Comparison of ENCODE assay signal across 10 cellular contexts in the genomic region with DNA sequence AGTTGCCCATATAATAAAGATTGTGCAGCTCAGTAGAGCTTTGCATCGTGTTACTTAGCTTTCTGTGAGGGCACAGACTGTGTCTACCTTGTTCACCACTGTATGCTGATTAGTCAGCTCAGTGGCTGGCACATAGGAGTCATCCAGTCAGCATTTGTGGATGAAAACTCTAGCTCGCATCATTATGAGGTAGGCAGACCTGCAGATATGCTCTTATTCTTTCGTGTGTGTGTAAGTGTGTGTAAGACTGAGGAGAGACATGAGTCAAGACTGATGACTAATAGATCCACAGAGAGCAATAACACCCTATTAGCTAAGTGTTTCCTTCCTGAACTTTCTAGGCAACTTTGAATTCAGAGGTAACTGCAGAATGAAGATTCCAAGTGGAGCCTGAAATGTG.
DNase-seq lines count a peak whose midpoint lies in the region; ATAC-seq and TF ChIP-seq lines count a peak whose summit lies in the region.
"Had no signal": no experiment of that assay in that cellular context is flagged by ENCODE, and none has a peak within 500 bp of the region (broad histone marks: within the 10 kb centered on the region; RNA-seq: fewer than 3 reads in every experiment).

No MANE protein-coding gene starts in this region.

- peak overlapping the region; percentile 94 for H3K27ac Mint-ChIP-seq in activated T-cell treated with anti-CD3 and anti-CD28 coated beads, Interleukin-2, amount 50 U/mL, for 24 hours
- H3K27ac Mint-ChIP-seq in stimulated activated effector memory CD8-positive, alpha-beta T cell treated with anti-CD3 and anti-CD28 coated beads, Interleukin-12 subunit alpha, Interleukin-12 subunit beta, amount 100 ng/mL, for 72 hours = peak overlapping the region; percentile 21

- no peaks in the 10 kb centered on the region for H3K27me3 Mint-ChIP-seq in activated T-cell treated with anti-CD3 and anti-CD28 coated beads, Interleukin-2, amount 50 U/mL, for 24 hours

- peak overlapping the region; percentile 17 for H3K4me3 Mint-ChIP-seq in activated T-cell treated with anti-CD3 and anti-CD28 coated beads, Interleukin-2, amount 50 U/mL, for 24 hours
- no peak overlapping the region for H3K4me3 Mint-ChIP-seq in stimulated activated effector memory CD8-positive, alpha-beta T cell treated with anti-CD3 and anti-CD28 coated beads, Interleukin-12 subunit alpha, Interleukin-12 subunit beta, amount 100 ng/mL, for 72 hours

- H3K4me1 Mint-ChIP-seq in activated T-cell treated with anti-CD3 and anti-CD28 coated beads, Interleukin-2, amount 50 U/mL, for 24 hours (ENCODE audit: low read depth) = peaks cover 55% of the 10 kb centered on the region
- H3K4me1 Mint-ChIP-seq in stimulated activated effector memory CD8-positive, alpha-beta T cell treated with anti-CD3 and anti-CD28 coated beads, Interleukin-12 subunit alpha, Interleukin-12 subunit beta, amount 100 ng/mL, for 72 hours = peaks cover 18% of the 10 kb centered on the region

- H3K4me3 ChIP-seq in fibroblast of pulmonary artery (replicated peaks; ENCODE audit: low read depth, low read length) = no peak overlapping the region
- H3K4me3 ChIP-seq: BLaER1 treated with 17β-estradiol and CSF1 and Interleukin-3, amounts not matched to agents 10 nM and 100 nM had no signal

- peak; percentile 100 for ATAC-seq in stimulated activated effector memory CD8-positive, alpha-beta T cell treated with anti-CD3 and anti-CD28 coated beads, Interleukin-12 subunit alpha, Interleukin-12 subunit beta, amount 100 ng/mL, for 72 hours
- ATAC-seq in HG03135 (IDR thresholded peaks at IDR 0.05; ENCODE audit: unreplicated experiment) (no peak), GM21526 (IDR thresholded peaks at IDR 0.05; ENCODE audit: low FRiP score, unreplicated experiment) (no peak), HG03378 (IDR thresholded peaks at IDR 0.05; ENCODE audit: unreplicated experiment) (no peak)

- DNase-seq in activated CD8-positive, alpha-beta memory T cell treated with anti-CD3 and anti-CD28 coated beads, Interleukin-2, amount 50 U/mL, for 24 hours (ENCODE audit: extremely low read depth) = peak; percentile 19
- DNase-seq in activated CD8-positive, alpha-beta memory T cell treated with anti-CD3 and anti-CD28 coated beads, Interleukin-2, amount 50 U/mL, for 4 hours = no peak
- peak; percentile 47 for DNase-seq in activated T-cell treated with anti-CD3 and anti-CD28 coated beads, Interleukin-2, amount 50 U/mL, for 24 hours
- DNase-seq in fibroblast of pulmonary artery (ENCODE audit: low read depth) = peak; percentile 89
- DNase-seq in stimulated activated effector memory CD8-positive, alpha-beta T cell treated with anti-CD3 and anti-CD28 coated beads, Interleukin-12 subunit alpha, Interleukin-12 subunit beta, amount 100 ng/mL, for 72 hours (ENCODE audit: low spot score in 2 of 2) = peak; percentile 12 to 67
- DNase-seq: NCI-H1694 treated with DMSO at 0.1 percent for 48 hours had no signal

- peaks cover 100% of the 10 kb centered on the region for H3K36me3 Mint-ChIP-seq in activated T-cell treated with anti-CD3 and anti-CD28 coated beads, Interleukin-2, amount 50 U/mL, for 24 hours (ENCODE audit: low read depth)
- peaks cover 98% of the 10 kb centered on the region for H3K36me3 Mint-ChIP-seq in stimulated activated effector memory CD8-positive, alpha-beta T cell treated with anti-CD3 and anti-CD28 coated beads, Interleukin-12 subunit alpha, Interleukin-12 subunit beta, amount 100 ng/mL, for 72 hours

- no peaks in the 10 kb centered on the region for H3K9me3 Mint-ChIP-seq in activated T-cell treated with anti-CD3 and anti-CD28 coated beads, Interleukin-2, amount 50 U/mL, for 24 hours
- H3K9me3 Mint-ChIP-seq in stimulated activated effector memory CD8-positive, alpha-beta T cell treated with anti-CD3 and anti-CD28 coated beads, Interleukin-12 subunit alpha, Interleukin-12 subunit beta, amount 100 ng/mL, for 72 hours = no peaks in the 10 kb centered on the region

- TF ChIP-seq CTCF in fibroblast of pulmonary artery (IDR thresholded peaks at IDR 0.05; ENCODE audit: low read length, missing control alignments) = no peak
